ENCODE assay signal across 1 cellular context in the genomic region with DNA sequence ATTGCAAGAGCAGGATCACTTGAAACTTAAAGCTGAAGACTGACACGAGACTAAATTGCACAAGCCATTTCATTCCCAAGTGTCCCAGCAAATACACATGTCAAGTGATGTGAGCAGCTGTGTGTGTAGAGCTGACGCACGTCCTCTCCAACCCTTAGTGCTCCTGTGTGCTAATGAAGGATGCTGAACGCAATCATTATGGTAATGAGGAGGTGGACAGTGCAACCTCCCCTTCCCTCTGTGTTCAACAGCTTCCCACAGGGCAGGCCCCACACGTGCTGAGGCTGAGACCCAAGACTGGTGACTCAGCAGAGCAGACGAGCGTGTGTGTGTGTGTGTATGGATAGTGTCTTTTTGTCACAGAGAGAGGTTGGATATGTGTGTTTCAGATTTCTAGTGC.
A peak's percentile ranks its signal among the peaks of the same experiment; 100 is the strongest.
TF ChIP-seq lines count a peak whose summit lies in the region.

No MANE protein-coding gene starts in this region.

TF ChIP-seq in IMR-90, 13 proteins besides CTCF, POLR2A, EP300 and RAD21 (continued from another document):
- TF ChIP-seq MAFK (IDR thresholded peaks at IDR 0.05; ENCODE audit: low read depth, low read length): peak; percentile 61; the same call in 1 of the 2 replicates
- no peak for TF ChIP-seq SMC3 (IDR thresholded peaks at IDR 0.05; ENCODE audit: low read depth, low read length)
- TF ChIP-seq FOS (IDR thresholded peaks at IDR 0.05; ENCODE audit: low read depth, low read length): peak; percentile 54
